ENCODE assay signal across 1 cellular context in the genomic region with DNA sequence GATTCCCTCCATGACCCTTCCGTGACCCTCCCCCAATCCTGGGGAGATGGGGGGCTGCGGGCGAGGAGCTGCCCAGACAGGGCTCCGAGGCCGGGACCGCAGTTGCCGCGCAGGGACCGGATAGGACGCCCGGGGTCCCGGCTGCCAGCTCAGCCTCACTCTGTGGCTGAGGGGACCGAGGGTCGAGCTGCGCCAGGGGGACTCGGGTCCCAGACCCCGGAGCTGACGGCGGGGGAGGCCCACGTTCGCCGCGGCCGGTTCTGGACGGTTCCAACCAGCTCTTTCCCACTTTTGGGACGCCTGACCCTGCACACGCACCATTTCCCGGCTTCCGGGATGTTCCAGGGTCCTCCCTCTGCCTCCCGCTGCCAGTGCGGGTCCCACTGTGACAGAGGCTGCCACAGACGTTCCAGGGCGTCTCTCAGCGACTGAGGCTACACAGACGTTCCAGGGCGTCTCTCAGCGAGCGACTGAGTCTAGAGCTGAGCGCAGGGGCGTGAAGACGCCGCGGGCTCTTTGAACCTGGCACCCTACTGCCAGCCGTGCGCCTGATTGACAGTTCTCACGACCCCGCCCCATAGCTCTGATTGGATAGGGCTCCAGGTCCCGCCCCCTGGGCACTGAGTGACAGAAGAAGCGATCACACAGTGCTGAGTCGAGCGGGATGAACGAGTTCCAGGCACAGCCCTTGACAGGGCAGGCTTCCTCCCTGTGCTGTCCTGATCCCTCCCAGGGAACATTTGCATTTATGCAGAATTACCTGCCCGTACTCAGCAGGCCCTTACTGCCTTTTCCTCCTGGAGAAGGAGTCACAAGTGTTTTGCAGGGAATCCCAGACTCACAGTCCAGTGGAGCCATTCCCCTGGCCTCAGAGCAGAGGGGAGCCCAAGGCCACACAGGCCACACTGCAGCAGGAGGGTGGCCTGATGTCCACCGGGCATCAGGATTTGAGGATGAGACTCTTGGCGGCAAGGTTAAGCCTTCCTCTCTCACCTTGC.
A peak's percentile ranks its signal among the peaks of the same experiment; 100 is the strongest.
TF ChIP-seq lines count a peak whose summit lies in the region.

TSS of gene ZNF563 (minus strand) at position 472 of the 998 bp plus-strand sequence. CDS start at position 321, 151 bp downstream.

TF ChIP-seq in HepG2, 621 proteins besides CTCF, POLR2A, EP300 and RAD21 (continued from another document and continues in another):
- TF ChIP-seq HNF1B (CRISPR knock-in tag; IDR thresholded peaks at IDR 0.05) (peak; percentile 85), ZNF660 (CRISPR knock-in tag; IDR thresholded peaks at IDR 0.05; ENCODE audit: borderline replicate concordance, low read depth) (no peak), STAT5B (CRISPR knock-in tag; IDR thresholded peaks at IDR 0.05) (no peak), CHD4 (IDR thresholded peaks at IDR 0.05; ENCODE audit: borderline replicate concordance, low read length) (no peak), SUZ12 (IDR thresholded peaks at IDR 0.05; ENCODE audit: low read depth, low read length) (no peak), GPN1 (CRISPR knock-in tag; IDR thresholded peaks at IDR 0.05; ENCODE audit: borderline replicate concordance) (no peak), NR2C2 (CRISPR knock-in tag; IDR thresholded peaks at IDR 0.05; ENCODE audit: borderline replicate concordance) (0 out of 2 replicates have a peak, but pooled peaks have one; percentile 35), ZMYM4 (CRISPR knock-in tag; IDR thresholded peaks at IDR 0.05) (peak; percentile 80), CHD2 (IDR thresholded peaks at IDR 0.05; ENCODE audit: low read depth, low read length) (no peak), KMT2A (CRISPR knock-in tag; IDR thresholded peaks at IDR 0.05) (peak; percentile 92), ZNF543 (CRISPR knock-in tag; IDR thresholded peaks at IDR 0.05) (no peak), CC2D1A (CRISPR knock-in tag; IDR thresholded peaks at IDR 0.05) (no peak), GATAD2A (CRISPR knock-in tag; IDR thresholded peaks at IDR 0.05) (peak; percentile 18; the same call in 1 of the 2 replicates), ZNF292 (CRISPR knock-in tag; IDR thresholded peaks at IDR 0.05; ENCODE audit: borderline replicate concordance, low read depth) (peak; percentile 88; the same call in 1 of the 2 replicates), ZNF274 (CRISPR knock-in tag; IDR thresholded peaks at IDR 0.05) (peak; percentile 70), ZNF446 (CRISPR knock-in tag; IDR thresholded peaks at IDR 0.05) (no peak), ZFY (CRISPR knock-in tag; IDR thresholded peaks at IDR 0.05) (peak; percentile 81), ZNF570 (CRISPR knock-in tag; IDR thresholded peaks at IDR 0.05; ENCODE audit: borderline replicate concordance) (no peak), ZKSCAN1 (IDR thresholded peaks at IDR 0.05; ENCODE audit: low read length) (no peak), ZNF451 (CRISPR knock-in tag; IDR thresholded peaks at IDR 0.05) (no peak), SAFB2 (CRISPR knock-in tag; IDR thresholded peaks at IDR 0.05; ENCODE audit: borderline replicate concordance, low read depth) (no peak; the same call in 1 of the 2 replicates), ZNF567 (CRISPR knock-in tag; IDR thresholded peaks at IDR 0.05; ENCODE audit: borderline replicate concordance) (no peak), EZH2 (conservative IDR thresholded peaks at IDR 0.05; ENCODE audit: low read depth, low read length) (no peak), ATRX (CRISPR knock-in tag; IDR thresholded peaks at IDR 0.05; ENCODE audit: borderline replicate concordance) (no peak), ZBTB38 (CRISPR knock-in tag; IDR thresholded peaks at IDR 0.05) (peak; percentile 62), SNRNP70 (IDR thresholded peaks at IDR 0.05; ENCODE audit: low read depth, low read length) (no peak), YY1 (IDR thresholded peaks at IDR 0.05; ENCODE audit: insufficient read depth, insufficient replicate concordance, low read depth, low read length) (no peak), ZNF30 (CRISPR knock-in tag; IDR thresholded peaks at IDR 0.05) (no peak), ZNF781 (CRISPR knock-in tag; IDR thresholded peaks at IDR 0.05; ENCODE audit: borderline replicate concordance, not compliant biosample characterization) (peak; percentile 18), PHF20 (CRISPR knock-in tag; IDR thresholded peaks at IDR 0.05) (peak; percentile 50), JARID2 (CRISPR knock-in tag; IDR thresholded peaks at IDR 0.05; ENCODE audit: insufficient replicate concordance) (no peak), ZFP41 (CRISPR knock-in tag; IDR thresholded peaks at IDR 0.05; ENCODE audit: borderline replicate concordance) (no peak), MYC (CRISPR knock-in tag; IDR thresholded peaks at IDR 0.05; ENCODE audit: borderline replicate concordance) (peak; percentile 52; the same call in 1 of the 2 replicates), HIVEP1 (CRISPR knock-in tag; IDR thresholded peaks at IDR 0.05) (no peak; the same call in none of the 2 replicates), NCOA2 (CRISPR knock-in tag; IDR thresholded peaks at IDR 0.05) (peak; percentile 9; the same call in 1 of the 2 replicates), AKNA (CRISPR knock-in tag; IDR thresholded peaks at IDR 0.05; ENCODE audit: borderline replicate concordance) (no peak), CREM (IDR thresholded peaks at IDR 0.05) (peak; percentile 57; the same call in 1 of the 2 replicates), CREM (CRISPR knock-in tag; IDR thresholded peaks at IDR 0.05) (no peak), ZFX (CRISPR knock-in tag; IDR thresholded peaks at IDR 0.05; ENCODE audit: low read depth) (peak; percentile 96), ATF6 (CRISPR knock-in tag; conservative IDR thresholded peaks at IDR 0.05) (no peak; the same call in 1 of the 2 replicates)
- TF ChIP-seq, protein P1, sequence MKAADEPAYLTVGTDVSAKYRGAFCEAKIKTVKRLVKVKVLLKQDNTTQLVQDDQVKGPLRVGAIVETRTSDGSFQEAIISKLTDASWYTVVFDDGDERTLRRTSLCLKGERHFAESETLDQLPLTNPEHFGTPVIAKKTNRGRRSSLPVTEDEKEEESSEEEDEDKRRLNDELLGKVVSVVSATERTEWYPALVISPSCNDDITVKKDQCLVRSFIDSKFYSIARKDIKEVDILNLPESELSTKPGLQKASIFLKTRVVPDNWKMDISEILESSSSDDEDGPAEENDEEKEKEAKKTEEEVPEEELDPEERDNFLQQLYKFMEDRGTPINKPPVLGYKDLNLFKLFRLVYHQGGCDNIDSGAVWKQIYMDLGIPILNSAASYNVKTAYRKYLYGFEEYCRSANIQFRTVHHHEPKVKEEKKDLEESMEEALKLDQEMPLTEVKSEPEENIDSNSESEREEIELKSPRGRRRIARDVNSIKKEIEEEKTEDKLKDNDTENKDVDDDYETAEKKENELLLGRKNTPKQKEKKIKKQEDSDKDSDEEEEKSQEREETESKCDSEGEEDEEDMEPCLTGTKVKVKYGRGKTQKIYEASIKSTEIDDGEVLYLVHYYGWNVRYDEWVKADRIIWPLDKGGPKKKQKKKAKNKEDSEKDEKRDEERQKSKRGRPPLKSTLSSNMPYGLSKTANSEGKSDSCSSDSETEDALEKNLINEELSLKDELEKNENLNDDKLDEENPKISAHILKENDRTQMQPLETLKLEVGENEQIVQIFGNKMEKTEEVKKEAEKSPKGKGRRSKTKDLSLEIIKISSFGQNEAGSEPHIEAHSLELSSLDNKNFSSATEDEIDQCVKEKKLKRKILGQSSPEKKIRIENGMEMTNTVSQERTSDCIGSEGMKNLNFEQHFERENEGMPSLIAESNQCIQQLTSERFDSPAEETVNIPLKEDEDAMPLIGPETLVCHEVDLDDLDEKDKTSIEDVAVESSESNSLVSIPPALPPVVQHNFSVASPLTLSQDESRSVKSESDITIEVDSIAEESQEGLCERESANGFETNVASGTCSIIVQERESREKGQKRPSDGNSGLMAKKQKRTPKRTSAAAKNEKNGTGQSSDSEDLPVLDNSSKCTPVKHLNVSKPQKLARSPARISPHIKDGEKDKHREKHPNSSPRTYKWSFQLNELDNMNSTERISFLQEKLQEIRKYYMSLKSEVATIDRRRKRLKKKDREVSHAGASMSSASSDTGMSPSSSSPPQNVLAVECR (CRISPR knock-in tag; IDR thresholded peaks at IDR 0.05; ENCODE audit: borderline replicate concordance) = peak; percentile 79; the same call in 1 of the 2 replicates
- TF ChIP-seq, protein P2, sequence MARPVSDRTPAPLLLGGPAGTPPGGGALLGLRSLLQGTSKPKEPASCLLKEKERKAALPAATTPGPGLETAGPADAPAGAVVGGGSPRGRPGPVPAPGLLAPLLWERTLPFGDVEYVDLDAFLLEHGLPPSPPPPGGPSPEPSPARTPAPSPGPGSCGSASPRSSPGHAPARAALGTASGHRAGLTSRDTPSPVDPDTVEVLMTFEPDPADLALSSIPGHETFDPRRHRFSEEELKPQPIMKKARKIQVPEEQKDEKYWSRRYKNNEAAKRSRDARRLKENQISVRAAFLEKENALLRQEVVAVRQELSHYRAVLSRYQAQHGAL (CRISPR knock-in tag; IDR thresholded peaks at IDR 0.05; ENCODE audit: not compliant biosample characterization) = peak; percentile 59
- TF ChIP-seq, protein P3, sequence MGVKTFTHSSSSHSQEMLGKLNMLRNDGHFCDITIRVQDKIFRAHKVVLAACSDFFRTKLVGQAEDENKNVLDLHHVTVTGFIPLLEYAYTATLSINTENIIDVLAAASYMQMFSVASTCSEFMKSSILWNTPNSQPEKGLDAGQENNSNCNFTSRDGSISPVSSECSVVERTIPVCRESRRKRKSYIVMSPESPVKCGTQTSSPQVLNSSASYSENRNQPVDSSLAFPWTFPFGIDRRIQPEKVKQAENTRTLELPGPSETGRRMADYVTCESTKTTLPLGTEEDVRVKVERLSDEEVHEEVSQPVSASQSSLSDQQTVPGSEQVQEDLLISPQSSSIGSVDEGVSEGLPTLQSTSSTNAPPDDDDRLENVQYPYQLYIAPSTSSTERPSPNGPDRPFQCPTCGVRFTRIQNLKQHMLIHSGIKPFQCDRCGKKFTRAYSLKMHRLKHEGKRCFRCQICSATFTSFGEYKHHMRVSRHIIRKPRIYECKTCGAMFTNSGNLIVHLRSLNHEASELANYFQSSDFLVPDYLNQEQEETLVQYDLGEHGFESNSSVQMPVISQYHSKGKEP (CRISPR knock-in tag; IDR thresholded peaks at IDR 0.05) = no peak
- TF ChIP-seq, protein P4, sequence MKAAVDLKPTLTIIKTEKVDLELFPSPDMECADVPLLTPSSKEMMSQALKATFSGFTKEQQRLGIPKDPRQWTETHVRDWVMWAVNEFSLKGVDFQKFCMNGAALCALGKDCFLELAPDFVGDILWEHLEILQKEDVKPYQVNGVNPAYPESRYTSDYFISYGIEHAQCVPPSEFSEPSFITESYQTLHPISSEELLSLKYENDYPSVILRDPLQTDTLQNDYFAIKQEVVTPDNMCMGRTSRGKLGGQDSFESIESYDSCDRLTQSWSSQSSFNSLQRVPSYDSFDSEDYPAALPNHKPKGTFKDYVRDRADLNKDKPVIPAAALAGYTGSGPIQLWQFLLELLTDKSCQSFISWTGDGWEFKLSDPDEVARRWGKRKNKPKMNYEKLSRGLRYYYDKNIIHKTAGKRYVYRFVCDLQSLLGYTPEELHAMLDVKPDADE (CRISPR knock-in tag; IDR thresholded peaks at IDR 0.05) = no peak
